ENCODE assay signal across 1 cellular context in genomic region chr10:124791378-124792348, GRCh38.
TF ChIP-seq lines count a peak whose summit lies in the region.

TSS of gene EEF1AKMT2 (minus strand) at chr10:124791887. CDS start at chr10:124791833, 54 bp downstream.

TF ChIP-seq in HepG2, 621 proteins besides CTCF, POLR2A, EP300 and RAD21 (continued from another document and continues in another):
- peak; percentile 94; the same call in 1 of the 2 replicates for TF ChIP-seq ZNF276 (CRISPR knock-in tag; IDR thresholded peaks at IDR 0.05; ENCODE audit: low read depth)
- no peak for TF ChIP-seq CCAR2 (optimal IDR thresholded peaks at IDR 0.05; ENCODE audit: low read depth, low read length)
- no peak for TF ChIP-seq MATR3 (CRISPR knock-in tag; IDR thresholded peaks at IDR 0.05)
- TF ChIP-seq GPBP1L1 (CRISPR knock-in tag; IDR thresholded peaks at IDR 0.05) = no peak
- no peak for TF ChIP-seq SRSF1 (optimal IDR thresholded peaks at IDR 0.05; ENCODE audit: low read depth, low read length)
- TF ChIP-seq DMTF1 (CRISPR knock-in tag; IDR thresholded peaks at IDR 0.05) = no peak
- TF ChIP-seq CCDC6 (CRISPR knock-in tag; IDR thresholded peaks at IDR 0.05) = no peak
- TF ChIP-seq E2F5 (CRISPR knock-in tag; conservative IDR thresholded peaks at IDR 0.05) = peak; percentile 77
- peak; percentile 71; the same call in 1 of the 2 replicates for TF ChIP-seq ZNF607 (CRISPR knock-in tag; IDR thresholded peaks at IDR 0.05; ENCODE audit: borderline replicate concordance)
- TF ChIP-seq CREB3 (CRISPR knock-in tag; IDR thresholded peaks at IDR 0.05) = 0 out of 2 replicates have a peak, but pooled peaks have one; percentile 48
- TF ChIP-seq ZNF253 (CRISPR knock-in tag; IDR thresholded peaks at IDR 0.05; ENCODE audit: borderline replicate concordance) = 0 out of 2 replicates have a peak, but pooled peaks have one; percentile 11
- peak; percentile 18; the same call in 1 of the 2 replicates for TF ChIP-seq CREB1 (IDR thresholded peaks at IDR 0.05)
- no peak for TF ChIP-seq CREB1 (CRISPR knock-in tag; IDR thresholded peaks at IDR 0.05)
- peak; percentile 80 for TF ChIP-seq SMAD1 (CRISPR knock-in tag; IDR thresholded peaks at IDR 0.05; ENCODE audit: borderline replicate concordance, low read depth)
- TF ChIP-seq JDP2 (CRISPR knock-in tag; IDR thresholded peaks at IDR 0.05; ENCODE audit: borderline replicate concordance) = no peak
- no peak for TF ChIP-seq ZFP36 (IDR thresholded peaks at IDR 0.05; ENCODE audit: borderline replicate concordance, low read depth, low read length, partially characterized antibody)
- no peak; the same call in 1 of the 2 replicates for TF ChIP-seq PCBP1 (IDR thresholded peaks at IDR 0.05; ENCODE audit: borderline replicate concordance, low read depth, low read length)
- no peak; the same call in 1 of the 2 replicates for TF ChIP-seq DPF2 (CRISPR knock-in tag; IDR thresholded peaks at IDR 0.05; ENCODE audit: borderline replicate concordance, low read depth)
- TF ChIP-seq ZNF788 (CRISPR knock-in tag; IDR thresholded peaks at IDR 0.05; ENCODE audit: borderline replicate concordance) = peak; percentile 92
- 0 out of 2 replicates have a peak, but pooled peaks have one; percentile 69 for TF ChIP-seq ZNF850 (CRISPR knock-in tag; conservative IDR thresholded peaks at IDR 0.05)
- peak; percentile 90 for TF ChIP-seq ZNF691 (CRISPR knock-in tag; IDR thresholded peaks at IDR 0.05; ENCODE audit: borderline replicate concordance, low read depth)
- 0 out of 4 replicates have a peak, but pooled peaks of 1 of the 2 experiments have one; percentile 51 for TF ChIP-seq ATF4 (CRISPR knock-in tag; IDR thresholded peaks at IDR 0.05)
- TF ChIP-seq HES4 (CRISPR knock-in tag; IDR thresholded peaks at IDR 0.05; ENCODE audit: borderline replicate concordance) = peak; percentile 94; the same call in 1 of the 2 replicates
- no peak for TF ChIP-seq ZNF282 (IDR thresholded peaks at IDR 0.05; ENCODE audit: partially characterized antibody)
- peak; percentile 52; the same call in 1 of the 2 replicates for TF ChIP-seq TOPORS (CRISPR knock-in tag; IDR thresholded peaks at IDR 0.05)
- TF ChIP-seq DR1 (CRISPR knock-in tag; IDR thresholded peaks at IDR 0.05) = peak; percentile 92
- TF ChIP-seq ZNF30 (CRISPR knock-in tag; IDR thresholded peaks at IDR 0.05) = peak; percentile 92
- no peak for TF ChIP-seq USF2 (IDR thresholded peaks at IDR 0.05; ENCODE audit: low read depth, low read length)
- TF ChIP-seq USF2 (CRISPR knock-in tag; IDR thresholded peaks at IDR 0.05; ENCODE audit: borderline replicate concordance) = peak; percentile 32; the same call in 1 of the 2 replicates
- TF ChIP-seq YY1 (IDR thresholded peaks at IDR 0.05; ENCODE audit: insufficient read depth, insufficient replicate concordance, low read depth, low read length) = peak; percentile 90
- peak; percentile 88; the same call in 1 of the 2 replicates for TF ChIP-seq HOXA5 (CRISPR knock-in tag; IDR thresholded peaks at IDR 0.05)
- TF ChIP-seq ZNF33B (CRISPR knock-in tag; IDR thresholded peaks at IDR 0.05) = peak; percentile 78; the same call in 1 of the 2 replicates
- peak; percentile 77 for TF ChIP-seq ZNF280B (CRISPR knock-in tag; IDR thresholded peaks at IDR 0.05; ENCODE audit: borderline replicate concordance)
- TF ChIP-seq TBX3 (IDR thresholded peaks at IDR 0.05; ENCODE audit: borderline replicate concordance) = no peak
- TF ChIP-seq HHEX (CRISPR knock-in tag; IDR thresholded peaks at IDR 0.05) = no peak
- peak; percentile 49; the same call in 1 of the 2 replicates for TF ChIP-seq ETV5 (CRISPR knock-in tag; IDR thresholded peaks at IDR 0.05; ENCODE audit: borderline replicate concordance)
- TF ChIP-seq TCF7 (IDR thresholded peaks at IDR 0.05; ENCODE audit: low read depth) = no peak
- TF ChIP-seq NFIB (CRISPR knock-in tag; IDR thresholded peaks at IDR 0.05; ENCODE audit: borderline replicate concordance) = no peak
- no peak for TF ChIP-seq ZNF674 (CRISPR knock-in tag; IDR thresholded peaks at IDR 0.05; ENCODE audit: low read depth)
- TF ChIP-seq ZNF337 (CRISPR knock-in tag; IDR thresholded peaks at IDR 0.05; ENCODE audit: borderline replicate concordance, low read depth) = peak; percentile 96; the same call in 1 of the 2 replicates
- TF ChIP-seq AKAP8 (CRISPR knock-in tag; IDR thresholded peaks at IDR 0.05) = peak; percentile 52; the same call in 1 of the 2 replicates
- no peak for TF ChIP-seq ZNF512 (CRISPR knock-in tag; IDR thresholded peaks at IDR 0.05)
- TF ChIP-seq ZC3H13 (CRISPR knock-in tag; IDR thresholded peaks at IDR 0.05) = peak; percentile 81
- TF ChIP-seq KLF15 (CRISPR knock-in tag; IDR thresholded peaks at IDR 0.05; ENCODE audit: borderline replicate concordance) = no peak
- TF ChIP-seq DZIP1 (CRISPR knock-in tag; IDR thresholded peaks at IDR 0.05) = peak; percentile 99
